ENCODE assay signal across 13 cellular contexts in the genomic region with DNA sequence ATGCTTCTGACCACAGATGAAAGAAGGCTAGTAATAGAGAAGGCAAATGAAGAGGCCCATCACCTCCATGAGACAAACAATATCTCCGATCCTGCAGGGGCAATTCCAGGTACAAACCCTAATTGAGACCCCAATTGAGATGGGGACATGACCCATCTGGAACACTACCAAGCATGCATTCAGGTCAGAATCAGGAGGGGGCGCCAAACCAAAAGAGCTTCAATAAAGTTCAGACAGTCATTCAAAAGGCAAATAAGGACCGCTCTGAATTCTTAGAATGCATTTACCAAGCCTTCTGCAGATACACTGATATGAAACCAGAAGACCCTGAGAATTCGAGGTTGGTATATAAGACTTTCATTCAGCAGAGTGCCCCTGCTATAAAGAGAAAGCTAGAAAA. TPM values are rescaled to one million over a fixed set of nuclear protein-coding genes. Genes with fewer than 3 reads are reported as not detected.
A peak's percentile ranks its signal among the peaks of the same experiment; 100 is the strongest.
DNase-seq lines count a peak whose midpoint lies in the region; ATAC-seq and TF ChIP-seq lines count a peak whose summit lies in the region.
"Had no signal": no experiment of that assay in that cellular context is flagged by ENCODE, and none has a peak within 500 bp of the region (broad histone marks: within the 10 kb centered on the region; RNA-seq: fewer than 3 reads in every experiment).

No MANE protein-coding gene starts in this region.

- H3K4me1 ChIP-seq in esophagus squamous epithelium (no peaks in the 10 kb centered on the region), SK-N-SH (ENCODE audit: control insufficient read depth in 1 of 2, insufficient read depth in 2 of 2, low read depth in 1 of 2, low read length in 1 of 2) (no peaks in the 10 kb centered on the region)

- CTCF ChIA-PET in HEK293T (lab: Yijun Ruan, JAX) (interaction anchor here (0.7 to 1.0 kb wide), 3 partner anchors 14 to 99 kb away, joined by 3 to 6 read pairs (median 3); a partner anchor contains a TSS), SK-N-SH (lab: Yijun Ruan, JAX) (no interaction called here)

- no peak overlapping the region for H3K4me2 ChIP-seq in SK-N-SH

- DNase-seq in Ammon's horn (ENCODE audit: low spot score) = peak; percentile 17
- DNase-seq in HEK293T (ENCODE audit: extremely low spot score) = peak; percentile 13
- peak; percentile 72 for DNase-seq in activated CD4-positive, alpha-beta T cell treated with anti-CD3 and anti-CD28 coated beads, Interleukin-2, amount 10 ng/mL, durations not matched to agents 24 days and 14 days
- peak; percentile 38 for DNase-seq in inferior parietal cortex (ENCODE audit: extremely low spot score)
- DNase-seq in esophagus squamous epithelium (lab: John Stamatoyannopoulos, UW) = no peak
- DNase-seq in SK-N-SH = no peak
- no peak for DNase-seq in GM03348 (ENCODE audit: low spot score)

- H3K36me3 ChIP-seq in esophagus squamous epithelium (no peaks in the 10 kb centered on the region), SK-N-SH (replicated peaks in 1 of 2; ENCODE audit: control insufficient read depth in 1 of 2, insufficient read depth in 2 of 2, low read length in 1 of 2) (no peaks in the 10 kb centered on the region)

- no peak overlapping the region for H2AFZ ChIP-seq in SK-N-SH (ENCODE audit: low read depth)

- H3K4me3 ChIP-seq in esophagus squamous epithelium (no peak overlapping the region), SK-N-SH (ENCODE audit: low read depth in 2 of 2, low read length in 1 of 2) (no peak overlapping the region)

- no peak for TF ChIP-seq RAD21 in SK-N-SH (IDR thresholded peaks at IDR 0.05; ENCODE audit: low read length)

- H3K27me3 ChIP-seq in esophagus squamous epithelium (no peaks in the 10 kb centered on the region), SK-N-SH (ENCODE audit: insufficient read depth) (no peaks in the 10 kb centered on the region)

- TF ChIP-seq CTCF in esophagus squamous epithelium (IDR thresholded peaks at IDR 0.05) (peak in 2 of 6 experiments; percentile 19 to 34), SK-N-SH (IDR thresholded peaks at IDR 0.05) (no peak; the same call in 1 of the 2 replicates)

- H3K27ac ChIP-seq in esophagus squamous epithelium = no peak overlapping the region
- H3K27ac ChIP-seq in SK-N-SH (ENCODE audit: low read depth in 2 of 2, low read length in 1 of 2) = no peak overlapping the region

- H3K27ac Mint-ChIP-seq in activated CD4-positive, alpha-beta T cell treated with anti-CD3 and anti-CD28 coated beads, Interleukin-2, amount 10 ng/mL, durations not matched to agents 24 days and 14 days = no peak overlapping the region
- H3K27ac Mint-ChIP-seq: activated naive CD4-positive, alpha-beta T cell treated with anti-CD3 and anti-CD28 coated beads, Interleukin-2, amount 50 U/mL, for 24 hours; type B pancreatic cell had no signal

- H3K9ac ChIP-seq in SK-N-SH = no peak overlapping the region

- 59 to 61% methylated on average over 4 of the region's 4 CpGs for WGBS in esophagus squamous epithelium, 2 donors
- WGBS in SK-N-SH (ENCODE audit: low lambda C conversion rate) = 2% methylated on average over 4 of the region's 4 CpGs

- H3K27me3 Mint-ChIP-seq in activated CD4-positive, alpha-beta T cell treated with anti-CD3 and anti-CD28 coated beads, Interleukin-2, amount 10 ng/mL, durations not matched to agents 24 days and 14 days = no peaks in the 10 kb centered on the region
- H3K27me3 Mint-ChIP-seq: activated naive CD4-positive, alpha-beta T cell treated with anti-CD3 and anti-CD28 coated beads, Interleukin-2, amount 50 U/mL, for 24 hours; type B pancreatic cell had no signal

- H4K20me1 ChIP-seq in SK-N-SH (ENCODE audit: insufficient read depth) = no peaks in the 10 kb centered on the region

- no peaks in the 10 kb centered on the region for H3K36me3 Mint-ChIP-seq in activated CD4-positive, alpha-beta T cell treated with anti-CD3 and anti-CD28 coated beads, Interleukin-2, amount 10 ng/mL, durations not matched to agents 24 days and 14 days (ENCODE audit: low read depth)
- H3K36me3 Mint-ChIP-seq: activated naive CD4-positive, alpha-beta T cell treated with anti-CD3 and anti-CD28 coated beads, Interleukin-2, amount 50 U/mL, for 24 hours; type B pancreatic cell had no signal

- intact Hi-C loops in activated CD4-positive, alpha-beta T cell treated with anti-CD3 and anti-CD28 coated beads, Interleukin-2, amount 10 ng/mL, durations not matched to agents 24 days and 14 days (cut with micrococcal nuclease) = no loop called here
- intact Hi-C loops in esophagus squamous epithelium (cut with DNase I) = no loop called here

- H3K79me2 ChIP-seq in SK-N-SH (ENCODE audit: insufficient read depth) = no peaks in the 10 kb centered on the region

- no peaks in the 10 kb centered on the region for H3K4me1 Mint-ChIP-seq in activated CD4-positive, alpha-beta T cell treated with anti-CD3 and anti-CD28 coated beads, Interleukin-2, amount 10 ng/mL, durations not matched to agents 24 days and 14 days
- H3K4me1 Mint-ChIP-seq: activated naive CD4-positive, alpha-beta T cell treated with anti-CD3 and anti-CD28 coated beads, Interleukin-2, amount 50 U/mL, for 24 hours had no signal

- no peak for ATAC-seq in HG03039 (IDR thresholded peaks at IDR 0.05; ENCODE audit: unreplicated experiment)
- ATAC-seq: right cardiac atrium had no signal

- no peaks in the 10 kb centered on the region for H3F3A ChIP-seq in SK-N-SH (replicated peaks; ENCODE audit: insufficient read depth)

- H3K4me3 Mint-ChIP-seq in activated CD4-positive, alpha-beta T cell treated with anti-CD3 and anti-CD28 coated beads, Interleukin-2, amount 10 ng/mL, durations not matched to agents 24 days and 14 days = no peak overlapping the region
- H3K4me3 Mint-ChIP-seq: activated naive CD4-positive, alpha-beta T cell treated with anti-CD3 and anti-CD28 coated beads, Interleukin-2, amount 50 U/mL, for 24 hours; type B pancreatic cell had no signal

- no peak for TF ChIP-seq POLR2A in esophagus squamous epithelium (IDR thresholded peaks at IDR 0.05)

- H3K9me3 Mint-ChIP-seq in activated CD4-positive, alpha-beta T cell treated with anti-CD3 and anti-CD28 coated beads, Interleukin-2, amount 10 ng/mL, durations not matched to agents 24 days and 14 days = peaks cover 5% of the 10 kb centered on the region
- H3K9me3 Mint-ChIP-seq: activated naive CD4-positive, alpha-beta T cell treated with anti-CD3 and anti-CD28 coated beads, Interleukin-2, amount 50 U/mL, for 24 hours; type B pancreatic cell had no signal

- H3K9me3 ChIP-seq in esophagus squamous epithelium (peaks cover 0 to 8% (median 7%) of the 10 kb centered on the region in 3 donors), SK-N-SH (no peaks in the 10 kb centered on the region)

- POLR2A ChIA-PET in HEK293T (lab: Yijun Ruan, JAX) (no interaction called here), SK-N-SH (lab: Yijun Ruan, JAX) (no interaction called here)

- TF ChIP-seq EP300 in SK-N-SH (IDR thresholded peaks at IDR 0.05; ENCODE audit: borderline replicate concordance in 1 of 2, low read depth in 1 of 2, low read length in 1 of 2) = no peak

- no peaks in the 10 kb centered on the region for H3K9me2 ChIP-seq in SK-N-SH

TF ChIP-seq in HEK293T, 16 proteins besides CTCF, POLR2A, EP300 and RAD21:
- TF ChIP-seq ELF4 (IDR thresholded peaks at IDR 0.05) (no peak), LEF1 (IDR thresholded peaks at IDR 0.05; ENCODE audit: borderline replicate concordance) (no peak), FOXK2 (IDR thresholded peaks at IDR 0.05) (no peak), HDGF (IDR thresholded peaks at IDR 0.05; ENCODE audit: borderline replicate concordance) (no peak), FOXA1 (IDR thresholded peaks at IDR 0.05) (no peak), SP1 (IDR thresholded peaks at IDR 0.05) (no peak), NFRKB (IDR thresholded peaks at IDR 0.05) (no peak), ARNT (IDR thresholded peaks at IDR 0.05) (no peak), L3MBTL2 (conservative IDR thresholded peaks at IDR 0.05) (no peak)

TF ChIP-seq in SK-N-SH, 30 proteins besides CTCF, POLR2A, EP300 and RAD21 (continues in another document):
- TF ChIP-seq JUND (IDR thresholded peaks at IDR 0.05) = no peak
- TF ChIP-seq ELF1 (IDR thresholded peaks at IDR 0.05) = no peak
- TF ChIP-seq YY1 (IDR thresholded peaks at IDR 0.05; ENCODE audit: low read depth) = no peak
- TF ChIP-seq NFIC (IDR thresholded peaks at IDR 0.05; ENCODE audit: borderline replicate concordance) = no peak
- TF ChIP-seq NRF1 (IDR thresholded peaks at IDR 0.05; ENCODE audit: low read depth, low read length) = no peak

RNA-seq across cellular contexts. Expression of a gene that starts 10.2 kb away (rescaled TPM):
- not detected in 2 replicates for total RNA-seq in activated CD4-positive, alpha-beta T cell treated with anti-CD3 and anti-CD28 coated beads, Interleukin-2, amount 10 ng/mL, durations not matched to agents 24 days and 14 days
- total RNA-seq in esophagus squamous epithelium = not detected
- not detected in 2 replicates for polyA plus RNA-seq in SK-N-SH (2012; rRNA removed)
- polyA plus RNA-seq in SK-N-SH (2012; cell fraction: cytosol; rRNA removed) = not detected in 2 replicates
- not detected in 2 replicates for polyA plus RNA-seq in SK-N-SH (2012; cell fraction: nucleus; rRNA removed)
- total RNA-seq: glomerular endothelial cell, NCI-H460, right cardiac atrium had no signal
- polyA plus RNA-seq: right cardiac atrium had no signal

RNA-seq across cellular contexts. Expression of a gene that starts 12.3 kb away (rescaled TPM):
- total RNA-seq in activated CD4-positive, alpha-beta T cell treated with anti-CD3 and anti-CD28 coated beads, Interleukin-2, amount 10 ng/mL, durations not matched to agents 24 days and 14 days = not detected in 2 replicates
- total RNA-seq in esophagus squamous epithelium = not detected
- polyA plus RNA-seq in SK-N-SH (2012; rRNA removed) = not detected in 2 replicates
- not detected in 2 replicates for polyA plus RNA-seq in SK-N-SH (2012; cell fraction: cytosol; rRNA removed)
- polyA plus RNA-seq in SK-N-SH (2012; cell fraction: nucleus; rRNA removed) = not detected in 2 replicates
- total RNA-seq: glomerular endothelial cell, NCI-H460, right cardiac atrium had no signal
- polyA plus RNA-seq: right cardiac atrium had no signal

RNA-seq across cellular contexts. Expression of a gene that starts 23.1 kb away (rescaled TPM):
- 0.50 and 0.51 TPM in 2 replicates for total RNA-seq in activated CD4-positive, alpha-beta T cell treated with anti-CD3 and anti-CD28 coated beads, Interleukin-2, amount 10 ng/mL, durations not matched to agents 24 days and 14 days
- total RNA-seq in esophagus squamous epithelium = 10 to 100 TPM in 2 of 4 donors, under 1 TPM in 2; 0.26 to 22.3 (median 7.1) TPM
- not detected in 2 replicates for polyA plus RNA-seq in SK-N-SH (2012; rRNA removed)
- not detected in 2 replicates for polyA plus RNA-seq in SK-N-SH (2012; cell fraction: cytosol; rRNA removed)
- polyA plus RNA-seq in SK-N-SH (2012; cell fraction: nucleus; rRNA removed) = not detected in 2 replicates

RNA-seq across cellular contexts. Expression of a gene that starts 44.7 kb away (rescaled TPM):
- total RNA-seq in activated CD4-positive, alpha-beta T cell treated with anti-CD3 and anti-CD28 coated beads, Interleukin-2, amount 10 ng/mL, durations not matched to agents 24 days and 14 days = not detected in 2 replicates
- 100 to 1,000 TPM in 2 of 4 donors, 10 to 100 TPM in 2; 12.0 to 297 (median 61.0) TPM for total RNA-seq in esophagus squamous epithelium
- polyA plus RNA-seq in SK-N-SH (2012; rRNA removed) = not detected in 2 replicates
- not detected in 2 replicates for polyA plus RNA-seq in SK-N-SH (2012; cell fraction: cytosol; rRNA removed)
- not detected in 2 replicates for polyA plus RNA-seq in SK-N-SH (2012; cell fraction: nucleus; rRNA removed)
- total RNA-seq: NCI-H460 had no signal

Comparison
In these comparisons a context has a peak if more than half of its experiments do, and no peak if none do; other contexts are left out.
1. DNase-seq: peak in Ammon's horn (single experiment), HEK293T (single experiment), activated CD4-positive, alpha-beta T cell treated with anti-CD3 and anti-CD28 coated beads, Interleukin-2, amount 10 ng/mL, durations not matched to agents 24 days and 14 days (single experiment) and inferior parietal cortex (single experiment); none in esophagus squamous epithelium (single experiment), SK-N-SH (single experiment) and GM03348 (single experiment).